Comparison of ENCODE assay signal across 8 cellular contexts in the genomic region with DNA sequence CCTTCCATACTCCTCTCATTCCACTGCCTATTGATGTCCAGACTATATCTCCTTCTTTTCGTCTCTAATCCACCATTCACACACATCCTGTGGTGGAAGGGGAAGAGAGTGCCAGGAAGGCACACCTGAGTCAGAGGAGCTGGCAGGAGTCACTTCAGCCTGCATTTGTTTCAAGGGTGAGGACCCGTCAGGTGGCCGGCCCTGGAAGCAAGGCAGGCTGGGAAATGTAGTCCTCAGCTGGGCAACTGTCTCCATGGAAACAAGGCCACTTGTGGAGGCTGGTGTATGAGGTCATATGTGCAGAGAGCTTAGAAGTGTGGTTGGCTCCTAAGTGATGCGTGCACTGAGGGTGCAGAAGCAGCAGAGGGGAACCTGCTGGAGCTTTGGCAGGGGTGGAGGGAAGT.
DNase-seq lines count a peak whose midpoint lies in the region; ATAC-seq and TF ChIP-seq lines count a peak whose summit lies in the region.

No MANE protein-coding gene starts in this region.

- DNase-seq in GDM1 (lab: John Stamatoyannopoulos, UW) (peak; percentile 17), NAMALWA (ENCODE audit: low spot score) (peak; percentile 63), astrocyte of the hippocampus (ENCODE audit: low read depth, low spot score) (peak; percentile 65), nephron progenitor cell (peak; percentile 58), NCI-H226 (no peak)
- DNase-seq in stimulated activated CD4-positive, alpha-beta T cell treated with anti-CD3 and anti-CD28 coated beads, Interleukin-4, amount 100 ng/mL, for 4 hours, result no peak
- no peak for DNase-seq in activated CD4-positive, alpha-beta T cell treated with anti-CD3 and anti-CD28 coated beads, Interleukin-2, amount 50 U/mL, for 1 hour

- H3K27ac Mint-ChIP-seq in nephron progenitor cell, result no peak overlapping the region

- H3K4me3 Mint-ChIP-seq in nephron progenitor cell, result peak overlapping the region; percentile 3

- H3K4me1 Mint-ChIP-seq in nephron progenitor cell, result peaks cover 32% of the 10 kb centered on the region

- no peaks in the 10 kb centered on the region for H3K36me3 Mint-ChIP-seq in nephron progenitor cell (ENCODE audit: low read depth)

- peak; percentile 53 for ATAC-seq in GM21423 (IDR thresholded peaks at IDR 0.05; ENCODE audit: unreplicated experiment)

- no peaks in the 10 kb centered on the region for H3K9me3 Mint-ChIP-seq in nephron progenitor cell

- peaks cover 53% of the 10 kb centered on the region for H3K27me3 Mint-ChIP-seq in nephron progenitor cell (ENCODE audit: low read depth, poor library complexity)

- TF ChIP-seq CTCF in nephron progenitor cell (IDR thresholded peaks at IDR 0.05), result no peak

Comparison
In these comparisons a context has a peak if more than half of its experiments do, and no peak if none do; other contexts are left out.
1. DNase-seq: peak in GDM1 (single experiment), NAMALWA (single experiment), astrocyte of the hippocampus (single experiment) and nephron progenitor cell (single experiment); none in stimulated activated CD4-positive, alpha-beta T cell treated with anti-CD3 and anti-CD28 coated beads, Interleukin-4, amount 100 ng/mL, for 4 hours (0 of 2), activated CD4-positive, alpha-beta T cell treated with anti-CD3 and anti-CD28 coated beads, Interleukin-2, amount 50 U/mL, for 1 hour (single experiment) and NCI-H226 (single experiment).